Comparison of ENCODE assay signal across 10 cellular contexts in the genomic region with DNA sequence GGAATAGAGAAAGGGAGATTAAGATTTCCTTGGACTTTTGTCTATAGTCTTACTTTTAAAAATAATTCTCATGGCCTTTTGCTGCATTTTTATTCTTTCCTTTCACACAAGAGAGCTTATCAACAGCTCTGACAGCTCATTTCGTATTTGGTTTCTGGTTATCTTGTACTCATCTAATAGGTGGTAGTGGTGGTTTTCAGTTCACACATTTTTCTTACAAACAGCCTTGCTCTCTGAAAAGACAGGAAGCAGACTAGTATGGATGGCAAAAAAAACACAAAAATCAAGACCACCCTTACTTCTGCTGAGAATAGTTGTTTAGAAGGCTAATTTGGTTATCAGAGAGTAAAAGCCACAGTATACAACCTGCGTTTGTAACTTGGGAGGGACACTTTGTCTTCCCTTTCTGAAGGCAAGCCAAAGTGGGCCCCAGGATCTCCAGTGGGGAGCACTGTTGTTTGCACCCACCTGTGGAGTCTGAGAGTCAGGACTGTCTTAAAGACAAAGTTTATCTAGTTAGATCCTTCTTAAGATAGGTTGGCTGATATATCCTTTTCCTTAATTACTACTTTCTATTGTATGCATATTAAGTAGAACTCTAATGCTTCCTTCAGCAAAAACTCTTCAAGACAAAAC.
DNase-seq lines count a peak whose midpoint lies in the region; ATAC-seq, FAIRE-seq and TF ChIP-seq lines count a peak whose summit lies in the region.
"Had no signal": no experiment of that assay in that cellular context is flagged by ENCODE, and none has a peak within 500 bp of the region (broad histone marks: within the 10 kb centered on the region; RNA-seq: fewer than 3 reads in every experiment).

No MANE protein-coding gene starts in this region.

- H3K4me1 Mint-ChIP-seq in naive thymus-derived CD8-positive, alpha-beta T cell: peaks cover 65 to 94% (median 93%) of the 10 kb centered on the region in 4 donors

- peaks cover 80% of the 10 kb centered on the region; the same call in 1 of the 2 replicates for H3K79me2 ChIP-seq in KMS-11 (ENCODE audit: insufficient read depth, low read depth)

- DNase-seq in naive thymus-derived CD8-positive, alpha-beta T cell: peak in 4 of 10 donors; percentile 28 to 74 (median 70)
- DNase-seq in GM12892 (ENCODE audit: insufficient read length) (no peak), glomerular visceral epithelial cell (ENCODE audit: extremely low spot score) (no peak), omental fat pad (ENCODE audit: low spot score) (no peak)
- DNase-seq: IMR-90, RPMI8226 had no signal

- H3K27me3 ChIP-seq in KMS-11 (ENCODE audit: insufficient read depth, low read depth): no peaks in the 10 kb centered on the region

- H3K36me3 Mint-ChIP-seq in naive thymus-derived CD8-positive, alpha-beta T cell: peaks cover 0 to 10% (median 4%) of the 10 kb centered on the region in 3 donors

- peak; percentile 72 for ATAC-seq in GM18858 (IDR thresholded peaks at IDR 0.05; ENCODE audit: unreplicated experiment)
- peak; percentile 50 for ATAC-seq in GM21825 (IDR thresholded peaks at IDR 0.05; ENCODE audit: unreplicated experiment)
- peak; percentile 62 to 84 for ATAC-seq in naive thymus-derived CD8-positive, alpha-beta T cell
- ATAC-seq in HG02763 (IDR thresholded peaks at IDR 0.05; ENCODE audit: unreplicated experiment): no peak
- ATAC-seq in omental fat pad (ENCODE audit: low FRiP score): no peak

- peak overlapping the region; percentile 15; the same call in 1 of the 2 replicates for H3K9ac ChIP-seq in KMS-11

- H3K4me3 ChIP-seq in KMS-11 (IDR thresholded peaks at IDR 0.05; ENCODE audit: insufficient read depth, low read depth, low read length): no peak overlapping the region

- peak overlapping the region; percentile 76 for H3K4me2 ChIP-seq in KMS-11

- H3K27ac Mint-ChIP-seq in naive thymus-derived CD8-positive, alpha-beta T cell: peak overlapping the region; percentile 80 to 98 (median 96)

- H3K4me3 Mint-ChIP-seq in naive thymus-derived CD8-positive, alpha-beta T cell: peak overlapping the region; percentile 60 to 81 (median 72)

- no peak for TF ChIP-seq CTCF in KMS-11 (conservative IDR thresholded peaks at IDR 0.05; ENCODE audit: low read depth, low read length)
- TF ChIP-seq CTCF in omental fat pad (IDR thresholded peaks at IDR 0.05): no peak

- no peaks in the 10 kb centered on the region for H3K27me3 Mint-ChIP-seq in naive thymus-derived CD8-positive, alpha-beta T cell

- no peak for FAIRE-seq in GM12892 (lab: Jason Lieb, UNC)

- no peak overlapping the region for H2AFZ ChIP-seq in KMS-11 (ENCODE audit: low read depth)

- H3K4me1 ChIP-seq in KMS-11 (ENCODE audit: low read depth, poor library complexity, severe bottlenecking): peaks cover 82% of the 10 kb centered on the region

- no peak for TF ChIP-seq POLR2A in GM12892 (IDR thresholded peaks at IDR 0.05; ENCODE audit: low read depth, low read length)

- POLR2A ChIA-PET in naive thymus-derived CD8-positive, alpha-beta T cell (lab: Charles Lee): interaction anchor here (0.7 to 4.5 kb wide), 13 partner anchors 9 to 69 kb away, joined by 3 to 30 read pairs (median 4); no protein-coding TSS in a partner anchor

- H3K36me3 ChIP-seq in KMS-11 (ENCODE audit: insufficient read depth): no peaks in the 10 kb centered on the region

- H4K20me1 ChIP-seq in KMS-11 (ENCODE audit: insufficient read depth): no peaks in the 10 kb centered on the region; the same call in 1 of the 2 replicates

- H3K27ac ChIP-seq in KMS-11: peak overlapping the region; percentile 56

- no peaks in the 10 kb centered on the region for H3K9me3 Mint-ChIP-seq in naive thymus-derived CD8-positive, alpha-beta T cell

Comparison
In these comparisons a context has a peak if more than half of its experiments do, and no peak if none do; other contexts are left out.
1. ATAC-seq: peak in GM18858 (single experiment), GM21825 (single experiment) and naive thymus-derived CD8-positive, alpha-beta T cell (2 of 2); none in HG02763 (single experiment) and omental fat pad (single experiment).